Comparison of ENCODE assay signal across 8 cellular contexts in the genomic region with DNA sequence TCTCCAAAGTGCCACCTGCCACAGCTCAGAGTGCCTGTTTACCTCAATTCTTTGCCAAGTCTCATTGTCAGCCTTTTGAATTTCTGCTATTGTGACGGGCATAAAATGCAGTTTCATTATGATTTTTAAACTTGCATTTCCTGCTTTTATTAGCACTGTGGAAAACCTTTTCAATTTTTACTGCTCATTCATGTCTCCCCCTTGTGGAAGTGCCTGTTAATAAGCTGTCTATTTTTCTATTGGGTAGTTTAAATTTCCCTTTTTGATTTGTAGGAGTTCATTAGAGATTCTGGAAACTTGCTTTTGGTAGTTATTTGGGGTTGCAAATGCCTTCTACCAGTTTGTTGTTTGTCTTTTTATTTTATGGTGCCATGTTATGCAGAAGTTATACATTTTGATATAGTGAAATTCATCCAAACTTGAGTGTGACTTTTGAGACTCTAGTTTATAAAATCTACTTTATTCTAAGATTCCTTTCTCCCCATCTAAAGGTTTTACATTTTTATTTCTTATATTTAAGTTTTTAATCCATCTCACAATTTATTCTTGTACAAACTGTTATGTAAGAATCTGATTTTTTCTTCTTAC. TPM values are rescaled to one million over a fixed set of nuclear protein-coding genes. Genes with fewer than 3 reads are reported as not detected.
DNase-seq lines count a peak whose midpoint lies in the region; ATAC-seq and TF ChIP-seq lines count a peak whose summit lies in the region.

No MANE protein-coding gene starts in this region.

- no peaks in the 10 kb centered on the region for H3K9me3 ChIP-seq in PC-3 (ENCODE audit: low read length)

- H3F3A ChIP-seq in PC-3 (ENCODE audit: low read length, unreplicated experiment), result no peaks in the 10 kb centered on the region

- H3K9me2 ChIP-seq in PC-3 (replicated peaks; ENCODE audit: low read length), result no peaks in the 10 kb centered on the region

- no peaks in the 10 kb centered on the region for H3K4me1 ChIP-seq in PC-3 (ENCODE audit: insufficient read depth, low read length)
- H3K4me1 ChIP-seq in rectal smooth muscle tissue (ENCODE audit: control insufficient read depth, insufficient read depth, low read length), result peaks cover 2% of the 10 kb centered on the region

- peak overlapping the region; percentile 81 for H2AFZ ChIP-seq in PC-3 (ENCODE audit: low read length)

- peak; percentile 65 for TF ChIP-seq CTCF in PC-3 (conservative IDR thresholded peaks at IDR 0.05; ENCODE audit: low read depth, low read length)

- BruUV-seq in PC-3 (replicated peaks; lab: Mats Ljungman, UMichigan), result no TSS peak

- CTCF ChIA-PET in PC-3 (lab: Charles Lee), result interaction anchor here (0.6 kb wide), 1 partner anchor 22 kb away, joined by 4 read pairs; no protein-coding TSS in a partner anchor

- H3K4me3 ChIP-seq in PC-3 (ENCODE audit: low read length) (peak overlapping the region; percentile 37; the same call in 1 of the 2 replicates), rectal smooth muscle tissue (ENCODE audit: low read length) (peak overlapping the region; percentile 15)

- no peaks in the 10 kb centered on the region for H3K27me3 ChIP-seq in PC-3 (ENCODE audit: low read length)
- H3K27me3 ChIP-seq in rectal smooth muscle tissue (ENCODE audit: control insufficient read depth, insufficient read depth, low read length), result no peaks in the 10 kb centered on the region

- H3K9ac ChIP-seq in PC-3 (ENCODE audit: low read length) (no peak overlapping the region), rectal smooth muscle tissue (ENCODE audit: low read length) (no peak overlapping the region)

- H4K20me1 ChIP-seq in PC-3 (ENCODE audit: low read length), result no peaks in the 10 kb centered on the region

- H3K79me2 ChIP-seq in PC-3 (ENCODE audit: low read length), result no peaks in the 10 kb centered on the region

- POLR2A ChIA-PET in PC-3 (lab: Charles Lee; ENCODE audit: unreplicated experiment), result interaction anchor here (0.6 kb wide), 1 partner anchor 27 kb away, joined by 10 read pairs; no protein-coding TSS in a partner anchor

- H3K36me3 ChIP-seq in PC-3 (ENCODE audit: low read depth, low read length), result no peaks in the 10 kb centered on the region
- H3K36me3 ChIP-seq in rectal smooth muscle tissue (ENCODE audit: control insufficient read depth, insufficient read depth, low read length), result no peaks in the 10 kb centered on the region

- H3K4me2 ChIP-seq in PC-3 (ENCODE audit: low read length), result peak overlapping the region; percentile 68

- ATAC-seq in PC-3, result no peak

- H3K27ac ChIP-seq in PC-3 (ENCODE audit: low read length) (no peak overlapping the region), rectal smooth muscle tissue (ENCODE audit: low read depth, low read length) (no peak overlapping the region)

- DNase-seq in NCI-H1105 treated with DMSO at 0.1 percent for 48 hours (lab: John Stamatoyannopoulos, UW) (peak; percentile 38), NCI-H1105 (lab: John Stamatoyannopoulos, UW) (no peak), PC-3 (peak; percentile 26), fibroblast of gingiva (ENCODE audit: low read depth) (peak; percentile 22), GDM1 (lab: John Stamatoyannopoulos, UW) (no peak), NCI-H187 treated with DMSO at 0.1 percent for 48 hours (lab: John Stamatoyannopoulos, UW) (no peak), NCI-H1436 treated with DMSO at 0.1 percent for 48 hours (lab: John Stamatoyannopoulos, UW) (no peak)

- intact Hi-C loops in PC-3 (cut with micrococcal nuclease), result loop anchor here (1.0 to 10.0 kb wide), 2 partner anchors 75 to 232 kb away; no protein-coding TSS in a partner anchor

RNA-seq across cellular contexts. Expression of gene FRMD4B, which starts 53.9 kb away (rescaled TPM):
- total RNA-seq in PC-3 (2014; rRNA removed), result 2.9 and 5.7 TPM in 2 replicates

Comparison
In these comparisons a context has a peak if more than half of its experiments do, and no peak if none do; other contexts are left out.
1. DNase-seq: peak in NCI-H1105 treated with DMSO at 0.1 percent for 48 hours (single experiment), PC-3 (single experiment) and fibroblast of gingiva (single experiment); none in NCI-H1105 (single experiment), GDM1 (single experiment), NCI-H187 treated with DMSO at 0.1 percent for 48 hours (single experiment) and NCI-H1436 treated with DMSO at 0.1 percent for 48 hours (single experiment).